In the genomic region with DNA sequence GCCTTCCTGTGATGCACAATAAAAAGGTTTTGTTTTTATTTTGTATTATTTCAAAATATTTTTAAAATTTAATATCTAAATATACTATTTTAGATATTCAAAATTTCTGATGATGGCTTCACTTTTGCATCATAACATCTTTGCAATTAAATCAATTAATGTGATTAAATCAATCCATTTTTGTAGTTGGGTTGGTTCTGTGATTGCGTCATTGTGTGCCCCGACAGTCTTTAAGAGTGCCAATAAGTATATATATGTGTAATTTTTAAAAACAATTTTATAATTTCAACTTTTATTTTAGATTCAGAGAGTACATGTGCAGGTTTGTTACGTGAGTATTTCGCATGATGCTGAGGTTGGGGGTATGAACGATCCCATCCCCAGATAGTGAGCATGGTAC, we compare ENCODE assay signal across 29 cellular contexts.
"Had no signal": no experiment of that assay in that cellular context is flagged by ENCODE, and none has a peak within 500 bp of the region (broad histone marks: within the 10 kb centered on the region; RNA-seq: fewer than 3 reads in every experiment).

No MANE protein-coding gene starts in this region.

- H3K36me3 Mint-ChIP-seq: stimulated activated effector memory CD8-positive, alpha-beta T cell treated with anti-CD3 and anti-CD28 coated beads, Interleukin-12 subunit alpha, Interleukin-12 subunit beta, amount 100 ng/mL, for 72 hours; type B pancreatic cell had no signal

- H3K9me3 ChIP-seq: testis, thyroid gland, upper lobe of right lung, uterus, vagina had no signal

- H3K27me3 ChIP-seq: stomach, suprapubic skin, testis, thyroid gland, tibial artery, tibial nerve, transverse colon, upper lobe of left lung, upper lobe of right lung, uterus, vagina had no signal

- H3K27me3 Mint-ChIP-seq: stimulated activated naive B cell treated with anti-CD40 and anti-IgM and Interleukin-4, amounts not matched to agents 10 μg/mL and 1 μg/mL and 100 μg/mL, for 72 hours; type B pancreatic cell had no signal

- H3K4me3 ChIP-seq: stomach, suprapubic skin, testis, thoracic aorta, thyroid gland, tibial artery, tibial nerve, transverse colon, upper lobe of left lung, upper lobe of right lung, uterus, vagina had no signal

- H3K36me3 ChIP-seq: stomach, suprapubic skin, thoracic aorta, thyroid gland, tibial artery, tibial nerve, transverse colon, upper lobe of left lung, upper lobe of right lung, uterus, vagina had no signal

- H3K27ac ChIP-seq: stomach, suprapubic skin, testis, thoracic aorta, thyroid gland, tibial artery, tibial nerve, transverse colon, upper lobe of left lung, upper lobe of right lung, uterus, vagina had no signal

- H3K4me1 Mint-ChIP-seq: stimulated activated effector memory CD8-positive, alpha-beta T cell treated with anti-CD3 and anti-CD28 coated beads, Interleukin-12 subunit alpha, Interleukin-12 subunit beta, amount 100 ng/mL, for 72 hours; stimulated activated memory B cell treated with anti-CD40 and anti-IgM and Interleukin-4, amounts not matched to agents 10 μg/mL and 1 μg/mL and 100 μg/mL, for 72 hours; stimulated activated naive B cell treated with anti-CD40 and anti-IgM and Interleukin-4, amounts not matched to agents 10 μg/mL and 1 μg/mL and 100 μg/mL, for 72 hours; stimulated activated naive CD8-positive, alpha-beta T cell treated with anti-CD3 and anti-CD28 coated beads, Interleukin-15, amount 100 ng/mL, for 72 hours had no signal

- H3K27ac Mint-ChIP-seq: stimulated activated effector memory CD8-positive, alpha-beta T cell treated with anti-CD3 and anti-CD28 coated beads, Interleukin-12 subunit alpha, Interleukin-12 subunit beta, amount 100 ng/mL, for 72 hours; stimulated activated memory B cell treated with anti-CD40 and anti-IgM and Interleukin-4, amounts not matched to agents 10 μg/mL and 1 μg/mL and 100 μg/mL, for 72 hours; stimulated activated naive B cell treated with anti-CD40 and anti-IgM and Interleukin-4, amounts not matched to agents 10 μg/mL and 1 μg/mL and 100 μg/mL, for 72 hours; stimulated activated naive CD8-positive, alpha-beta T cell treated with anti-CD3 and anti-CD28 coated beads, Interleukin-15, amount 100 ng/mL, for 72 hours; stimulated activated naive CD8-positive, alpha-beta T cell treated with anti-CD3 and anti-CD28 coated beads, Interleukin-15, Interleukin-2, amounts not matched to agents 100 ng/mL and 50 ng/mL, for 24 hours; type B pancreatic cell had no signal

- FAIRE-seq: urothelium cell line had no signal

- DNase-seq: stimulated activated CD4-positive, alpha-beta T cell treated with anti-CD3 and anti-CD28 coated beads, Interleukin-2, amount 100 ng/mL, for 48 hours; stimulated activated CD4-positive, alpha-beta T cell treated with anti-CD3 and anti-CD28 coated beads, Interleukin-4, amount 100 ng/mL, for 1 hour; stimulated activated CD4-positive, alpha-beta T cell treated with anti-CD3 and anti-CD28 coated beads, Interleukin-4, amount 100 ng/mL, for 24 hours; stimulated activated CD4-positive, alpha-beta T cell treated with anti-CD3 and anti-CD28 coated beads, Interleukin-4, amount 100 ng/mL, for 4 hours; stimulated activated CD8-positive, alpha-beta memory T cell treated with anti-CD3 and anti-CD28 coated beads, Interleukin-4, amount 100 ng/mL, for 48 hours; stimulated activated naive B cell treated with anti-CD40 and anti-IgM and Interleukin-4, amounts not matched to agents 10 μg/mL and 1 μg/mL and 100 μg/mL, for 72 hours; stimulated activated naive CD4-positive, alpha-beta T cell; stimulated activated naive CD4-positive, alpha-beta T cell treated with Interleukin-2 at 50 U/mL for 16 hours; stimulated activated naive CD8-positive, alpha-beta T cell treated with anti-CD3 and anti-CD28 coated beads, Interleukin-15, amount 100 ng/mL, for 72 hours; stimulated activated naive CD8-positive, alpha-beta T cell treated with anti-CD3 and anti-CD28 coated beads, Interleukin-15, Interleukin-2, amounts not matched to agents 100 U/mL and 50 U/mL, for 24 hours; stomach; substantia nigra; testis; thyroid gland; tibial artery; transverse colon; trophoblast cell; upper lobe of right lung; uterus had no signal

- ATAC-seq: stimulated activated effector memory CD8-positive, alpha-beta T cell treated with anti-CD3 and anti-CD28 coated beads, Interleukin-12 subunit alpha, Interleukin-12 subunit beta, amount 100 ng/mL, for 72 hours; stimulated activated memory B cell treated with anti-CD40 and anti-IgM and Interleukin-4, amounts not matched to agents 10 μg/mL and 1 μg/mL and 100 μg/mL, for 72 hours; stimulated activated naive B cell treated with anti-CD40 and anti-IgM and Interleukin-4, amounts not matched to agents 10 μg/mL and 1 μg/mL and 100 μg/mL, for 72 hours; stimulated activated naive CD8-positive, alpha-beta T cell treated with anti-CD3 and anti-CD28 coated beads, Interleukin-15, amount 100 ng/mL, for 72 hours; stimulated activated naive CD8-positive, alpha-beta T cell treated with anti-CD3 and anti-CD28 coated beads, Interleukin-15, Interleukin-2, amounts not matched to agents 100 U/mL and 50 U/mL, for 24 hours; upper lobe of right lung had no signal

- H3K4me3 Mint-ChIP-seq: stimulated activated effector memory CD8-positive, alpha-beta T cell treated with anti-CD3 and anti-CD28 coated beads, Interleukin-12 subunit alpha, Interleukin-12 subunit beta, amount 100 ng/mL, for 72 hours; stimulated activated memory B cell treated with anti-CD40 and anti-IgM and Interleukin-4, amounts not matched to agents 10 μg/mL and 1 μg/mL and 100 μg/mL, for 72 hours; stimulated activated naive B cell treated with anti-CD40 and anti-IgM and Interleukin-4, amounts not matched to agents 10 μg/mL and 1 μg/mL and 100 μg/mL, for 72 hours; stimulated activated naive CD8-positive, alpha-beta T cell treated with anti-CD3 and anti-CD28 coated beads, Interleukin-15, amount 100 ng/mL, for 72 hours; stimulated activated naive CD8-positive, alpha-beta T cell treated with anti-CD3 and anti-CD28 coated beads, Interleukin-15, Interleukin-2, amounts not matched to agents 100 ng/mL and 50 ng/mL, for 24 hours; type B pancreatic cell had no signal

- H3K4me1 ChIP-seq: stomach, suprapubic skin, testis, thyroid gland, tibial artery, tibial nerve, transverse colon, upper lobe of left lung, upper lobe of right lung, uterus, vagina had no signal
